23 cellular contexts compared by ENCODE assay signal in the genomic region with DNA sequence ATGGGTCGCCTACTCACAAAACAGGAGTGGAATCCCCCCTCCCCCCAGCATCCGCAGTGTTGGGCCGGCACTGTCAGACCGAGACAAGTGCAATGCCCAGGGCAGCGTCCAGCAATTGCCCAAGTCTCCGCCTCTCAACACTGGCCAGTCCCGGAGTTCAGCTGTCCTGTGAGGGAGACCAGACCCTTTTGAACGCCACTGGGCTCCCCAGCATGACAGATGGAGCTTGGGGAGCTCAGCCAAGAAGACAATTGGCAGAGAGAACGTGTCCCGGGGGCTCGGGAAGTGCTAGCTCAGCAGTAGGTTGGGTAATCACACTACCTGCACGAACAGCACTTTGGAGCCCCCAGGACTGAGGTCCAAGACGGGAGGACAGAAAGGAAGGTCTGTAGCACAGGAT. TPM values are rescaled to one million over a fixed set of nuclear protein-coding genes. Genes with fewer than 3 reads are reported as not detected.
DNase-seq lines count a peak whose midpoint lies in the region; ATAC-seq, FAIRE-seq and TF ChIP-seq lines count a peak whose summit lies in the region.
"Had no signal": no experiment of that assay in that cellular context is flagged by ENCODE, and none has a peak within 500 bp of the region (broad histone marks: within the 10 kb centered on the region; RNA-seq: fewer than 3 reads in every experiment).

No MANE protein-coding gene starts in this region.

- peaks cover 17 to 65% (median 33%) of the 10 kb centered on the region in 5 donors for H3K36me3 Mint-ChIP-seq in naive thymus-derived CD4-positive, alpha-beta T cell

- no peak overlapping the region for H3K56ac ChIP-seq in H1 (replicated peaks; ENCODE audit: insufficient read length, low read depth, low read length)

- in situ Hi-C loops in G401 (cut with HindIII; ENCODE audit: low sequenced_read_pairs): no loop called here

- peaks cover 70 to 81% (median 75%) of the 10 kb centered on the region in 4 experiments for H3K36me3 ChIP-seq in H1 (ENCODE audit: control insufficient read depth in 2 of 4, insufficient read depth in 4 of 4, low read length in 3 of 4)
- peaks cover 69 to 84% of the 10 kb centered on the region in 2 donors for H3K36me3 ChIP-seq in neuronal stem cell (replicated peaks in 1 of 2; ENCODE audit: control insufficient read depth in 2 of 2, insufficient read depth in 2 of 2, low read length in 2 of 2)
- H3K36me3 ChIP-seq in naive thymus-derived CD4-positive, alpha-beta T cell (ENCODE audit: control insufficient read depth in 2 of 3, insufficient read depth in 3 of 3, low read length in 3 of 3): peaks cover 22 to 85% (median 39%) of the 10 kb centered on the region in 3 experiments
- H3K36me3 ChIP-seq: uterus had no signal

- H3K4me2 ChIP-seq in H1 (ENCODE audit: insufficient read depth in 1 of 2, low read depth in 2 of 2, low read length in 2 of 2) (no peak overlapping the region), neuronal stem cell (ENCODE audit: insufficient read depth, low read length, poor library complexity, severe bottlenecking) (no peak overlapping the region)
- H3K4me2 ChIP-seq: KMS-11 had no signal

- peaks cover 0 to 30% of the 10 kb centered on the region in 2 experiments; a peak in 3 of 4 replicates for H3K79me2 ChIP-seq in H1 (ENCODE audit: control insufficient read depth in 1 of 2, insufficient read depth in 2 of 2, low read length in 2 of 2)

- H2BK15ac ChIP-seq in H1 (ENCODE audit: low read length) (no peak overlapping the region), neuronal stem cell (ENCODE audit: low read length) (no peak overlapping the region)

- TF ChIP-seq EP300 in H1 (IDR thresholded peaks at IDR 0.05; ENCODE audit: borderline replicate concordance in 1 of 2, low read depth in 2 of 2, low read length in 2 of 2): no peak

- H2AFZ ChIP-seq in H1 (ENCODE audit: low read length) (no peak overlapping the region), neuronal stem cell (ENCODE audit: low read length) (no peak overlapping the region)

- POLR2A ChIA-PET in H1 (lab: Charles Lee; ENCODE audit: partially characterized antibody): interaction anchor here (0.9 to 19.5 kb wide), 14 partner anchors 9 to 401 kb away, joined by 3 to 722 read pairs (median 4); a partner anchor contains a TSS
- POLR2A ChIA-PET in naive thymus-derived CD4-positive, alpha-beta T cell (lab: Charles Lee): no interaction called here

- H3K27me3 ChIP-seq in H1 (replicated peaks in 1 of 4; ENCODE audit: control insufficient read depth in 3 of 4, extremely low read depth in 1 of 4, insufficient read depth in 3 of 4, low read length in 3 of 4): no peaks in the 10 kb centered on the region
- H3K27me3 ChIP-seq in neuronal stem cell (ENCODE audit: control insufficient read depth in 3 of 3, insufficient read depth in 3 of 3, low read depth in 1 of 3, low read length in 3 of 3): no peaks in the 10 kb centered on the region
- H3K27me3 ChIP-seq in naive thymus-derived CD4-positive, alpha-beta T cell (ENCODE audit: control insufficient read depth in 2 of 2, insufficient read depth in 2 of 2, low read length in 2 of 2): no peaks in the 10 kb centered on the region
- H3K27me3 ChIP-seq: cardiac muscle cell, uterus had no signal

- intact Hi-C loops in naive thymus-derived CD4-positive, alpha-beta T cell (cut with micrococcal nuclease): no loop called here

- H3K14ac ChIP-seq in H1 (ENCODE audit: insufficient read length) (no peak overlapping the region), neuronal stem cell (ENCODE audit: low read length) (no peak overlapping the region)

- peaks cover 26 to 34% of the 10 kb centered on the region in 2 experiments for H4K20me1 ChIP-seq in H1 (replicated peaks in 1 of 2; ENCODE audit: control insufficient read depth in 1 of 2, insufficient read depth in 2 of 2, low read length in 2 of 2)

- H3K9me3 ChIP-seq in H1 (ENCODE audit: insufficient read depth in 2 of 2, low read depth in 1 of 2, low read length in 1 of 2) (no peaks in the 10 kb centered on the region), neuronal stem cell (replicated peaks in 1 of 2; ENCODE audit: control insufficient read depth in 2 of 2, insufficient read depth in 1 of 2, low read depth in 1 of 2, low read length in 2 of 2) (no peaks in the 10 kb centered on the region)
- H3K9me3 ChIP-seq in naive thymus-derived CD4-positive, alpha-beta T cell (ENCODE audit: control insufficient read depth in 2 of 3, low read length in 3 of 3): no peaks in the 10 kb centered on the region
- H3K9me3 ChIP-seq: lower lobe of right lung, uterus had no signal

- no peak overlapping the region for H4K5ac ChIP-seq in H1 (ENCODE audit: insufficient read length, low read depth, low read length)

- H3K18ac ChIP-seq in H1 (ENCODE audit: extremely low read depth, low read length): no peak overlapping the region
- H3K18ac ChIP-seq in neuronal stem cell (ENCODE audit: low read length): no peak overlapping the region

- peak; percentile 68 for DNase-seq in G401 (ENCODE audit: low spot score)
- DNase-seq in NAMALWA (ENCODE audit: low spot score): peak; percentile 40
- no peak for DNase-seq in H1 (ENCODE audit: low read depth in 1 of 2, low spot score in 2 of 2)
- no peak for DNase-seq in neuronal stem cell (ENCODE audit: low spot score)
- DNase-seq in AML-193 (lab: John Stamatoyannopoulos, UW): no peak
- no peak for DNase-seq in naive thymus-derived CD4-positive, alpha-beta T cell
- no peak for DNase-seq in SIG-M5 (lab: John Stamatoyannopoulos, UW)
- DNase-seq: activated CD8-positive, alpha-beta memory T cell treated with anti-CD3 and anti-CD28 coated beads, Interleukin-2, amount 10 ng/mL, durations not matched to agents 7 days and 5 days; activated naive CD4-positive, alpha-beta T cell treated with anti-CD3 and anti-CD28 coated beads, Interleukin-2, amount 50 U/mL, for 16 hours; effector memory CD8-positive, alpha-beta T cell; foreskin melanocyte; lower lobe of right lung; NCI-H1436; occipital lobe; OCI-M1; stimulated activated naive B cell treated with anti-CD40 and anti-IgM and Interleukin-4, amounts not matched to agents 10 μg/mL and 1 μg/mL and 100 μg/mL, for 72 hours; uterus had no signal

- H4K8ac ChIP-seq in H1 (ENCODE audit: extremely low read depth, insufficient read depth, low read length) (no peak overlapping the region), neuronal stem cell (ENCODE audit: low read depth, low read length) (peak overlapping the region; percentile 68)

- ATAC-seq in HG03378 (IDR thresholded peaks at IDR 0.05; ENCODE audit: unreplicated experiment): no peak
- no peak for ATAC-seq in naive thymus-derived CD4-positive, alpha-beta T cell
- ATAC-seq: activated CD8-positive, alpha-beta memory T cell treated with anti-CD3 and anti-CD28 coated beads, Interleukin-2, amount 10 ng/mL, durations not matched to agents 7 days and 5 days; effector memory CD8-positive, alpha-beta T cell; HCT116; lower lobe of right lung; stimulated activated naive B cell treated with anti-CD40 and anti-IgM and Interleukin-4, amounts not matched to agents 10 μg/mL and 1 μg/mL and 100 μg/mL, for 72 hours had no signal

- no peak overlapping the region for H2AK5ac ChIP-seq in H1 (ENCODE audit: low read depth, low read length)
- no peak overlapping the region for H2AK5ac ChIP-seq in neuronal stem cell (ENCODE audit: low read depth, low read length)

- TF ChIP-seq RAD21 in H1 (IDR thresholded peaks at IDR 0.05 in 1 of 2, conservative IDR thresholded peaks at IDR 0.05 in 1 of 2; ENCODE audit: low read depth in 2 of 2, low read length in 2 of 2): no peak

- peaks cover 14% of the 10 kb centered on the region for H3K79me1 ChIP-seq in H1 (ENCODE audit: low read depth, low read length)
- H3K79me1 ChIP-seq in neuronal stem cell (ENCODE audit: low read depth, low read length): peaks cover 9% of the 10 kb centered on the region

- no peak overlapping the region for H3K4me3 ChIP-seq in H1 (ENCODE audit: extremely low read depth in 1 of 4, insufficient read depth in 2 of 4, low read depth in 3 of 4, low read length in 4 of 4)
- no peak overlapping the region for H3K4me3 ChIP-seq in neuronal stem cell (ENCODE audit: low read length in 2 of 2)
- H3K4me3 ChIP-seq in naive thymus-derived CD4-positive, alpha-beta T cell (ENCODE audit: low read length): no peak overlapping the region
- H3K4me3 ChIP-seq: cardiac muscle cell, lower lobe of right lung, skin epidermis, uterus had no signal

- H3K23ac ChIP-seq in H1 (ENCODE audit: insufficient read length) (no peak overlapping the region), neuronal stem cell (ENCODE audit: low read depth, low read length, poor library complexity) (peak overlapping the region; percentile 87)

- peaks cover 0 to 6% (median 0%) of the 10 kb centered on the region in 11 donors for H3K9me3 Mint-ChIP-seq in naive thymus-derived CD4-positive, alpha-beta T cell
- H3K9me3 Mint-ChIP-seq: effector memory CD8-positive, alpha-beta T cell; stimulated activated naive B cell treated with anti-CD40 and anti-IgM and Interleukin-4, amounts not matched to agents 10 μg/mL and 1 μg/mL and 100 μg/mL, for 72 hours had no signal

- CTCF ChIA-PET in H1 (lab: Charles Lee; ENCODE audit: partially characterized antibody): no interaction called here
- CTCF ChIA-PET in naive thymus-derived CD4-positive, alpha-beta T cell (lab: Charles Lee): no interaction called here

- H3K4me1 ChIP-seq in H1 (replicated peaks in 1 of 4; ENCODE audit: control insufficient read depth in 3 of 4, insufficient read depth in 4 of 4, low read length in 3 of 4) (no peaks in the 10 kb centered on the region; a peak in 1 of 7 replicates), neuronal stem cell (ENCODE audit: control insufficient read depth in 2 of 2, insufficient read depth in 1 of 2, low read depth in 1 of 2, low read length in 2 of 2) (peaks cover 0 to 3% of the 10 kb centered on the region in 2 donors)
- peaks cover 5 to 15% of the 10 kb centered on the region in 2 donors for H3K4me1 ChIP-seq in naive thymus-derived CD4-positive, alpha-beta T cell (ENCODE audit: control insufficient read depth in 2 of 2, insufficient read depth in 2 of 2, low read length in 2 of 2)
- H3K4me1 ChIP-seq: uterus had no signal

- H3K23me2 ChIP-seq in H1 (ENCODE audit: low read depth, low read length): peaks cover 2% of the 10 kb centered on the region; the same call in 1 of the 2 replicates

- H3K27me3 Mint-ChIP-seq in naive thymus-derived CD4-positive, alpha-beta T cell: no peaks in the 10 kb centered on the region
- H3K27me3 Mint-ChIP-seq: activated CD8-positive, alpha-beta memory T cell treated with anti-CD3 and anti-CD28 coated beads, Interleukin-2, amount 10 ng/mL, durations not matched to agents 7 days and 5 days; effector memory CD8-positive, alpha-beta T cell; stimulated activated naive B cell treated with anti-CD40 and anti-IgM and Interleukin-4, amounts not matched to agents 10 μg/mL and 1 μg/mL and 100 μg/mL, for 72 hours had no signal

- peak overlapping the region; percentile 5; the same call in 1 of the 2 replicates for H3K27ac ChIP-seq in H1 (ENCODE audit: low read depth, low read length)
- H3K27ac ChIP-seq in neuronal stem cell (replicated peaks; ENCODE audit: low read length): no peak overlapping the region
- H3K27ac ChIP-seq in naive thymus-derived CD4-positive, alpha-beta T cell (ENCODE audit: low read depth, low read length): no peak overlapping the region
- H3K27ac ChIP-seq: C4-2B, cardiac muscle cell, KMS-11, lower lobe of right lung, uterus had no signal

- TF ChIP-seq POLR2A in H1 (IDR thresholded peaks at IDR 0.05; ENCODE audit: control extremely low read depth in 1 of 2, low read depth in 2 of 2, low read length in 2 of 2): no peak

- no peak overlapping the region for H4K91ac ChIP-seq in H1 (replicated peaks; ENCODE audit: insufficient read length, low read length)
- H4K91ac ChIP-seq in neuronal stem cell (ENCODE audit: low read depth, low read length, poor library complexity): no peak overlapping the region

- H3K9ac ChIP-seq in H1 (replicated peaks in 1 of 4; ENCODE audit: extremely low read depth in 1 of 4, low read depth in 3 of 4, low read length in 3 of 4) (no peak overlapping the region), neuronal stem cell (ENCODE audit: low read depth, low read length, poor library complexity) (no peak overlapping the region)
- H3K9ac ChIP-seq: KMS-11 had no signal

- no peak overlapping the region; the same call in 1 of the 2 replicates for H2BK5ac ChIP-seq in H1 (ENCODE audit: low read depth, low read length)
- H2BK5ac ChIP-seq in neuronal stem cell (ENCODE audit: low read length): no peak overlapping the region

- no peak for TF ChIP-seq CTCF in H1 (IDR thresholded peaks at IDR 0.05; ENCODE audit: control extremely low read depth in 1 of 3, insufficient read depth in 1 of 3, low read depth in 1 of 3, low read length in 3 of 3)

- FAIRE-seq in H1 (lab: Jason Lieb, UNC): no peak

- H3K4ac ChIP-seq in H1 (replicated peaks; ENCODE audit: insufficient read length, low read depth, low read length): no peak overlapping the region
- no peak overlapping the region for H3K4ac ChIP-seq in neuronal stem cell (ENCODE audit: low read length)

- H2BK12ac ChIP-seq in H1 (ENCODE audit: low read depth, low read length) (no peak overlapping the region), neuronal stem cell (ENCODE audit: low read length) (no peak overlapping the region)

- H2BK120ac ChIP-seq in H1 (replicated peaks; ENCODE audit: low read depth, low read length): no peak overlapping the region
- no peak overlapping the region for H2BK120ac ChIP-seq in neuronal stem cell (ENCODE audit: low read depth, low read length)

- peak overlapping the region in 1 of 9 donors; percentile 10 for H3K27ac Mint-ChIP-seq in naive thymus-derived CD4-positive, alpha-beta T cell

- H2BK20ac ChIP-seq in H1 (ENCODE audit: low read length): no peak overlapping the region

- WGBS in H1 (ENCODE audit: extremely low coverage in 1 of 2, insufficient coverage in 1 of 2, insufficient read length in 1 of 2, insufficient replicate concordance in 2 of 2, low coverage in 1 of 2, low lambda C conversion rate in 2 of 2, missing lambda C conversion rate in 1 of 2), 2 experiments: 88% methylated on average over 13 of the region's 13 CpGs; no CpG with 5 or more reads in 1 of the 2 experiments
- no CpG with 5 or more reads among the region's 13 CpGs for WGBS in neuronal stem cell (ENCODE audit: extremely low coverage in 2 of 2, insufficient read length in 2 of 2, insufficient replicate concordance in 1 of 2), 2 donors

- peaks cover 15 to 51% (median 35%) of the 10 kb centered on the region in 7 donors for H3K4me1 Mint-ChIP-seq in naive thymus-derived CD4-positive, alpha-beta T cell

- no peak overlapping the region for H3K4me3 Mint-ChIP-seq in naive thymus-derived CD4-positive, alpha-beta T cell
- H3K4me3 Mint-ChIP-seq: activated CD8-positive, alpha-beta memory T cell treated with anti-CD3 and anti-CD28 coated beads, Interleukin-2, amount 10 ng/mL, durations not matched to agents 7 days and 5 days; effector memory CD8-positive, alpha-beta T cell; stimulated activated naive B cell treated with anti-CD40 and anti-IgM and Interleukin-4, amounts not matched to agents 10 μg/mL and 1 μg/mL and 100 μg/mL, for 72 hours had no signal

RNA-seq across cellular contexts. Expression of a gene that starts 4.7 kb away (rescaled TPM):
- 100 and 151 TPM in 2 replicates for total RNA-seq in G401 (2014; rRNA removed; shearing (Covaris generic))
- total RNA-seq in H1 (2021; fragmentation: NEBNext Ultra II Directional; extraction: Animal tissue kit (Norgen Biotek cat#: 25700)): 127 and 128 TPM in 2 replicates
- 159 and 225 TPM in 2 replicates for polyA plus RNA-seq in H1 (2011; rRNA removed)
- polyA plus RNA-seq in H1 (2011; cell fraction: cytosol; rRNA removed): 182 TPM
- polyA plus RNA-seq in H1 (2011; cell fraction: nucleus; rRNA removed): 125 TPM
- 126 to 168 TPM (median 164 TPM) in 4 replicates for polyA plus RNA-seq in H1 (2012, experiment 1 of 2)
- polyA plus RNA-seq in H1 (2012, experiment 2 of 2): 93.7 TPM
- 98.9 TPM for polyA plus RNA-seq in H1 (2013, experiment 1 of 2)
- 103 TPM for polyA plus RNA-seq in H1 (2013, experiment 2 of 2)
- 154 and 162 TPM in 2 replicates for polyA minus RNA-seq in H1 (2011; rRNA and poly(A)+ RNA removed)
- 75.1 TPM for polyA minus RNA-seq in H1 (2011; cell fraction: cytosol; rRNA and poly(A)+ RNA removed)
- 66.5 TPM for polyA minus RNA-seq in H1 (2011; cell fraction: nucleus; rRNA and poly(A)+ RNA removed)
- 104 TPM for polyA plus RNA-seq in neuronal stem cell (2013, experiment 1 of 2)
- polyA plus RNA-seq in neuronal stem cell (2013, experiment 2 of 2): 102 TPM
- total RNA-seq in naive thymus-derived CD4-positive, alpha-beta T cell: 100 to 1,000 TPM in 1 of 5 experiments, 10 to 100 TPM in 4; 65.7 to 103 (median 80.1) TPM
- 100 to 1,000 TPM; 110 to 122 TPM for polyA plus RNA-seq in naive thymus-derived CD4-positive, alpha-beta T cell

RNA-seq across cellular contexts. Expression of a gene that starts 7.7 kb away (rescaled TPM):
- total RNA-seq in G401 (2014; rRNA removed; shearing (Covaris generic)): 356 and 361 TPM in 2 replicates
- total RNA-seq in H1 (2021; fragmentation: NEBNext Ultra II Directional; extraction: Animal tissue kit (Norgen Biotek cat#: 25700)): 339 and 344 TPM in 2 replicates
- 313 and 394 TPM in 2 replicates for polyA plus RNA-seq in H1 (2011; rRNA removed)
- 370 TPM for polyA plus RNA-seq in H1 (2011; cell fraction: cytosol; rRNA removed)
- 732 TPM for polyA plus RNA-seq in H1 (2011; cell fraction: nucleus; rRNA removed)
- 297 to 387 TPM (median 352 TPM) in 4 replicates for polyA plus RNA-seq in H1 (2012, experiment 1 of 2)
- polyA plus RNA-seq in H1 (2012, experiment 2 of 2): 212 TPM
- 254 TPM for polyA plus RNA-seq in H1 (2013, experiment 1 of 2)
- polyA plus RNA-seq in H1 (2013, experiment 2 of 2): 229 TPM
- polyA minus RNA-seq in H1 (2011; rRNA and poly(A)+ RNA removed): 344 and 385 TPM in 2 replicates
- polyA minus RNA-seq in H1 (2011; cell fraction: cytosol; rRNA and poly(A)+ RNA removed): 320 TPM
- 348 TPM for polyA minus RNA-seq in H1 (2011; cell fraction: nucleus; rRNA and poly(A)+ RNA removed)
- polyA plus RNA-seq in neuronal stem cell (2013, experiment 1 of 2): 218 TPM
- polyA plus RNA-seq in neuronal stem cell (2013, experiment 2 of 2): 219 TPM
- total RNA-seq in naive thymus-derived CD4-positive, alpha-beta T cell: 100 to 1,000 TPM in 4 of 5 experiments, 10 to 100 TPM in 1; 80.3 to 263 (median 168) TPM
- polyA plus RNA-seq in naive thymus-derived CD4-positive, alpha-beta T cell: 10 to 100 TPM; 29.5 to 49.9 TPM

RNA-seq across cellular contexts. Expression of a gene that starts 7.9 kb away (rescaled TPM):
- 19.7 and 34.3 TPM in 2 replicates for total RNA-seq in G401 (2014; rRNA removed; shearing (Covaris generic))
- total RNA-seq in H1 (2021; fragmentation: NEBNext Ultra II Directional; extraction: Animal tissue kit (Norgen Biotek cat#: 25700)): 15.2 and 15.8 TPM in 2 replicates
- 15.9 and 16.6 TPM in 2 replicates for polyA plus RNA-seq in H1 (2011; rRNA removed)
- 12.1 TPM for polyA plus RNA-seq in H1 (2011; cell fraction: cytosol; rRNA removed)
- 38.5 TPM for polyA plus RNA-seq in H1 (2011; cell fraction: nucleus; rRNA removed)
- polyA plus RNA-seq in H1 (2012, experiment 1 of 2): 14.4 to 21.1 TPM (median 19.3 TPM) in 4 replicates
- 19.6 TPM for polyA plus RNA-seq in H1 (2012, experiment 2 of 2)
- polyA plus RNA-seq in H1 (2013, experiment 1 of 2): 10.8 TPM
- 11.6 TPM for polyA plus RNA-seq in H1 (2013, experiment 2 of 2)
- polyA minus RNA-seq in H1 (2011; rRNA and poly(A)+ RNA removed): 12.8 and 16.5 TPM in 2 replicates
- 8.6 TPM for polyA minus RNA-seq in H1 (2011; cell fraction: cytosol; rRNA and poly(A)+ RNA removed)
- 12.6 TPM for polyA minus RNA-seq in H1 (2011; cell fraction: nucleus; rRNA and poly(A)+ RNA removed)
- polyA plus RNA-seq in neuronal stem cell (2013, experiment 1 of 2): 10.7 TPM
- 10.2 TPM for polyA plus RNA-seq in neuronal stem cell (2013, experiment 2 of 2)
- 10 to 100 TPM in 3 of 5 experiments, 1 to 10 TPM in 2; 7.5 to 13.8 (median 11.0) TPM for total RNA-seq in naive thymus-derived CD4-positive, alpha-beta T cell
- 1 to 10 TPM; 2.6 to 5.1 TPM for polyA plus RNA-seq in naive thymus-derived CD4-positive, alpha-beta T cell

RNA-seq across cellular contexts. Expression of a gene that starts 12.0 kb away (rescaled TPM):
- total RNA-seq in G401 (2014; rRNA removed; shearing (Covaris generic)): 29.9 and 38.7 TPM in 2 replicates
- 49.1 and 50.7 TPM in 2 replicates for total RNA-seq in H1 (2021; fragmentation: NEBNext Ultra II Directional; extraction: Animal tissue kit (Norgen Biotek cat#: 25700))
- polyA plus RNA-seq in H1 (2011; rRNA removed): 21.3 and 26.9 TPM in 2 replicates
- 33.8 TPM for polyA plus RNA-seq in H1 (2011; cell fraction: cytosol; rRNA removed)
- 58.8 TPM for polyA plus RNA-seq in H1 (2011; cell fraction: nucleus; rRNA removed)
- 33.0 to 39.4 TPM (median 38.3 TPM) in 4 replicates for polyA plus RNA-seq in H1 (2012, experiment 1 of 2)
- polyA plus RNA-seq in H1 (2012, experiment 2 of 2): 17.4 TPM
- 55.9 TPM for polyA plus RNA-seq in H1 (2013, experiment 1 of 2)
- polyA plus RNA-seq in H1 (2013, experiment 2 of 2): 49.7 TPM
- polyA minus RNA-seq in H1 (2011; rRNA and poly(A)+ RNA removed): 73.2 and 75.3 TPM in 2 replicates
- 24.1 TPM for polyA minus RNA-seq in H1 (2011; cell fraction: cytosol; rRNA and poly(A)+ RNA removed)
- polyA minus RNA-seq in H1 (2011; cell fraction: nucleus; rRNA and poly(A)+ RNA removed): 97.8 TPM
- 57.7 TPM for polyA plus RNA-seq in neuronal stem cell (2013, experiment 1 of 2)
- polyA plus RNA-seq in neuronal stem cell (2013, experiment 2 of 2): 59.6 TPM
- total RNA-seq in naive thymus-derived CD4-positive, alpha-beta T cell: 10 to 100 TPM; 29.1 to 48.0 (median 35.0) TPM
- polyA plus RNA-seq in naive thymus-derived CD4-positive, alpha-beta T cell: 10 to 100 TPM; 20.3 to 37.6 TPM

RNA-seq across cellular contexts. Expression of a gene that starts 25.7 kb away (rescaled TPM):
- 26.6 and 45.6 TPM in 2 replicates for total RNA-seq in G401 (2014; rRNA removed; shearing (Covaris generic))
- total RNA-seq in H1 (2021; fragmentation: NEBNext Ultra II Directional; extraction: Animal tissue kit (Norgen Biotek cat#: 25700)): 101 and 109 TPM in 2 replicates
- 66.7 and 113 TPM in 2 replicates for polyA plus RNA-seq in H1 (2011; rRNA removed)
- polyA plus RNA-seq in H1 (2011; cell fraction: cytosol; rRNA removed): 29.4 TPM
- 79.1 TPM for polyA plus RNA-seq in H1 (2011; cell fraction: nucleus; rRNA removed)
- polyA plus RNA-seq in H1 (2012, experiment 1 of 2): 71.9 to 120 TPM (median 110 TPM) in 4 replicates
- 110 TPM for polyA plus RNA-seq in H1 (2012, experiment 2 of 2)
- polyA plus RNA-seq in H1 (2013, experiment 1 of 2): 68.1 TPM
- polyA plus RNA-seq in H1 (2013, experiment 2 of 2): 69.5 TPM
- polyA minus RNA-seq in H1 (2011; rRNA and poly(A)+ RNA removed): 37.5 and 55.6 TPM in 2 replicates
- polyA minus RNA-seq in H1 (2011; cell fraction: cytosol; rRNA and poly(A)+ RNA removed): 42.3 TPM
- polyA minus RNA-seq in H1 (2011; cell fraction: nucleus; rRNA and poly(A)+ RNA removed): 32.4 TPM
- polyA plus RNA-seq in neuronal stem cell (2013, experiment 1 of 2): 77.7 TPM
- 76.6 TPM for polyA plus RNA-seq in neuronal stem cell (2013, experiment 2 of 2)
- total RNA-seq in naive thymus-derived CD4-positive, alpha-beta T cell: 10 to 100 TPM; 39.5 to 68.1 (median 55.0) TPM
- 10 to 100 TPM; 30.8 to 45.0 TPM for polyA plus RNA-seq in naive thymus-derived CD4-positive, alpha-beta T cell

Comparison
In these comparisons a context has a peak if more than half of its experiments do, and no peak if none do; other contexts are left out.
1. DNase-seq: peak in G401 (single experiment) and NAMALWA (single experiment); none in H1 (0 of 2), neuronal stem cell (single experiment), AML-193 (0 of 2), naive thymus-derived CD4-positive, alpha-beta T cell (0 of 9) and SIG-M5 (single experiment).